ENCODE assay signal across 1 cellular context in the genomic region with DNA sequence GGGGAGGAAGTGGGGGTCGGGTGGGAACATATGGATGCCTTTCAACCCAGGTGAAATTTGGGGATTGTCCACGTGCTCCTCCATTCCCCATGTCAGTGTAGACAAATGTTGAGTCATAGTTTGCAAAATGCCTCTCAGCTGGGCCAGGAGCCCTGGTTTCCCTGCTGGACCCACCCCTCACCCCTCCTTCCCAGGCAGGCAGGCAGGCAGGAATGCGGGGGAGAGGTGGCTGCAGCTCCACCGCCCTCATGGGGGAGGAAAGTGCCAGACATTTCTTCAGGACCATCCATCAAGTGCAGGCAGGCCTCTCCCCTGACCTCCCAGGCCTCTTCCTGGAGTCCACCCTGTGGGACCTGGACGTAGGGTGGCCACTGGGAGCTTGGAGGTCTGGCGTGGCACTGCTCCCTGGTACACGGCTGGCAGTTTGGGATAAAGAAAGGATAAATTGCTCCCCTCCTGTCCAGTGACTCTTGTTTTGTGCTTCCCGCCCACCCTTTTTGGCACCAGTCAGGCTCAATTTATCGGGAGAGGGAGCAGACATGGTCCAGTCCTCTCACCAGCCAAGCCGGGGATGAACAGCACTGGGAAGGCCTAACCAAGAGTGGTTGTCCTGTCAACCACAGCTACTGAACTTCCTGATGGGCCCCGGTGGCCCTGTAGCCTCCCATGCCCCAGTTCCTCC.
TF ChIP-seq lines count a peak whose summit lies in the region.

No MANE protein-coding gene starts in this region.

TF ChIP-seq in GM12878, 131 proteins besides CTCF, POLR2A, EP300 and RAD21:
- no peak for TF ChIP-seq TCF7 (IDR thresholded peaks at IDR 0.05; ENCODE audit: borderline replicate concordance)
- TF ChIP-seq STAT1 (conservative IDR thresholded peaks at IDR 0.05), result no peak
- TF ChIP-seq YBX1 (IDR thresholded peaks at IDR 0.05), result no peak
- TF ChIP-seq SPI1 (IDR thresholded peaks at IDR 0.05; ENCODE audit: borderline replicate concordance, insufficient read depth, low read depth, low read length), result no peak
- TF ChIP-seq MEF2A (IDR thresholded peaks at IDR 0.05; ENCODE audit: insufficient read depth, low read depth, low read length), result no peak
- TF ChIP-seq ZNF24 (IDR thresholded peaks at IDR 0.05), result no peak
TF ChIP-seq in GM12878: peak in this region for 0.
